Comparison of ENCODE assay signal across 9 cellular contexts in the genomic region with DNA sequence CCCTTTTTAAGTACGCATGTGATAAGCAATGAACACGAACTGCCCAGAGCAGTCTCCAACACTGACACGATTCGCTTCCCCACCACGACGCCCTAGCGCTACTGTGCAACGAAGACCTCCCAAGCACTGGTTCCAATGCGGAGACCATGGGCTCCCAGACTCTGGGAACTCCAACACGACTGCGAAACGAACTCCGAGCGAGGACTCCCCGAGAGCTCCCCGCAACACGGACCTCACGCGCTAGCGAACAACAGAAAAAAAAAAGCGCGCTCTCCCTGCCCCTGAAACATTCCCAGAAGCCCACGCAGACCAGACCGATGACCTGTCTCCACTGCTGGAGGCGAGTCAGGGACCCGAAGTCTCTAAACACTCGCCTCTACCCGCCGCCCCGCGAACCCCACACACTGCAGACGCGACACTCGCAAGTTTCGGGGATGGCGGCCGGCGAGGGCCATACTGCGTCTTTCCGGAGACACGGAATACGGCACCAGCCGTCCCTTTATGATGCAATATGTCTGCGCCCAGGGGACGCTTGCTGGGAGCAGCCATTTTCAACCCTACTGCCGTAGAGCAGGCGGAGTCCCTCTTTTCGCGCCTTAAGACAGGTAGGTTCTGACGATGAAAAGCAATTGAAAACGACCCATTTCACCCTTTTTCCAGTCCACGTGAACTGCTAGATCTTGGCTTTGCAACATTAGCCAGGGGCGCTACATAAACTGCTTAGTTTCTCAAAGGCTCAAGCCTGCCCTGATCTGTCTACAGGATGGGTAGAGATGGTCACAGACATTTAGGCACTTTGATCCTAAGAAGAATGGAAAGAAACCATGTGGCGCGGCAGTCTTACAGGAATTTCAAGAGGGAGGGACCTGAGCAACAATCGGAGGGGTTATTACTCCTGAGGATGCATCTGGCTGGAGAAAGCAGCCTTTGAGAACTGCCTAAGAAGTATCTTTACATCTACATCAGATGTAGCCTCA. TPM values are rescaled to one million over a fixed set of nuclear protein-coding genes. Genes with fewer than 3 reads are reported as not detected.
DNase-seq lines count a peak whose midpoint lies in the region; ATAC-seq and TF ChIP-seq lines count a peak whose summit lies in the region.
"Had no signal": no experiment of that assay in that cellular context is flagged by ENCODE, and none has a peak within 500 bp of the region (broad histone marks: within the 10 kb centered on the region; RNA-seq: fewer than 3 reads in every experiment).

A gene (minus strand): TSS at position 430 of the 977 bp plus-strand sequence. CDS start 7,569 bp downstream, outside the sequence.

- H3K4me3 Mint-ChIP-seq in activated T-helper 1 cell treated with anti-CD3 and anti-CD28 coated beads, Interleukin-12 subunit alpha, Interleukin-12 subunit beta, Interleukin-2, Interleukin-4 antibody, amounts not matched to agents 30 ng/mL and 10 ng/mL and 1 ng/mL, durations not matched to agents 14 hours and 24 hours and 36 hours, result peak within 1 kb of the TSS; percentile 42

- peaks cover 57% of the 10 kb centered on the region for H3K36me3 Mint-ChIP-seq in activated T-helper 1 cell treated with anti-CD3 and anti-CD28 coated beads, Interleukin-12 subunit alpha, Interleukin-12 subunit beta, Interleukin-2, Interleukin-4 antibody, amounts not matched to agents 30 ng/mL and 10 ng/mL and 1 ng/mL, durations not matched to agents 14 hours and 24 hours and 36 hours (ENCODE audit: low read depth)

- 15 to 24% methylated on average over 13 to 16 of the region's 56 CpGs for WGBS in esophagus squamous epithelium, 2 donors

- peaks cover 80% of the 10 kb centered on the region for H3K9me3 Mint-ChIP-seq in activated T-helper 1 cell treated with anti-CD3 and anti-CD28 coated beads, Interleukin-12 subunit alpha, Interleukin-12 subunit beta, Interleukin-2, Interleukin-4 antibody, amounts not matched to agents 30 ng/mL and 10 ng/mL and 1 ng/mL, durations not matched to agents 14 hours and 24 hours and 36 hours

- DNase-seq in CMK (ENCODE audit: low read depth) (peak; percentile 96), NCI-H82 (lab: John Stamatoyannopoulos, UW) (peak; percentile 93), esophagus squamous epithelium (lab: John Stamatoyannopoulos, UW) (peak; percentile 7), mucosa of descending colon (peak; percentile 90 to 96 (median 91))
- DNase-seq in activated T-helper 1 cell treated with anti-CD3 and anti-CD28 coated beads, Interleukin-12 subunit alpha, Interleukin-12 subunit beta, Interleukin-2, Interleukin-4 antibody, amounts not matched to agents 30 ng/mL and 10 ng/mL and 1 ng/mL, durations not matched to agents 14 hours and 24 hours and 36 hours (ENCODE audit: low spot score), result no peak
- peak; percentile 22 for DNase-seq in stimulated activated CD8-positive, alpha-beta memory T cell treated with anti-CD3 and anti-CD28 coated beads, Interleukin-15, amount 100 ng/mL, for 24 hours (ENCODE audit: low read depth)
- DNase-seq in NK-92 treated with Interleukin-12 subunit alpha and Interleukin-12 subunit beta, amount 100 ng/mL, for 24 hours (lab: John Stamatoyannopoulos, UW), result no peak

- H3K27ac ChIP-seq in esophagus squamous epithelium, result peak within 1 kb of the TSS; percentile 72 to 84 (median 77)

- H3K4me1 Mint-ChIP-seq in activated T-helper 1 cell treated with anti-CD3 and anti-CD28 coated beads, Interleukin-12 subunit alpha, Interleukin-12 subunit beta, Interleukin-2, Interleukin-4 antibody, amounts not matched to agents 30 ng/mL and 10 ng/mL and 1 ng/mL, durations not matched to agents 14 hours and 24 hours and 36 hours (ENCODE audit: low read depth), result no peaks in the 10 kb centered on the region

- H3K9me3 ChIP-seq in esophagus squamous epithelium (peaks cover 10 to 84% (median 45%) of the 10 kb centered on the region in 3 donors), mucosa of descending colon (peaks cover 96% of the 10 kb centered on the region)

- intact Hi-C loops in activated T-helper 1 cell treated with anti-CD3 and anti-CD28 coated beads, Interleukin-12 subunit alpha, Interleukin-12 subunit beta, Interleukin-2, Interleukin-4 antibody, amounts not matched to agents 30 ng/mL and 10 ng/mL and 1 ng/mL, durations not matched to agents 14 hours and 24 hours and 36 hours (cut with micrococcal nuclease), result no loop called here
- intact Hi-C loops in esophagus squamous epithelium (cut with DNase I), result no loop called here
- intact Hi-C loops in mucosa of descending colon (cut with DNase I, micrococcal nuclease), result no loop called here

- H3K27ac Mint-ChIP-seq in activated T-helper 1 cell treated with anti-CD3 and anti-CD28 coated beads, Interleukin-12 subunit alpha, Interleukin-12 subunit beta, Interleukin-2, Interleukin-4 antibody, amounts not matched to agents 30 ng/mL and 10 ng/mL and 1 ng/mL, durations not matched to agents 14 hours and 24 hours and 36 hours, result no peak within 1 kb of the TSS

- H3K27me3 ChIP-seq in esophagus squamous epithelium, result no peaks in the 10 kb centered on the region

- no peak for TF ChIP-seq CTCF in esophagus squamous epithelium (IDR thresholded peaks at IDR 0.05)
- no peak for TF ChIP-seq CTCF in mucosa of descending colon (IDR thresholded peaks at IDR 0.05)

- ATAC-seq in mucosa of descending colon (peak; percentile 100), GM19035 (IDR thresholded peaks at IDR 0.05; ENCODE audit: unreplicated experiment) (no peak)
- ATAC-seq: HCT116 had no signal

- H3K27me3 Mint-ChIP-seq in activated T-helper 1 cell treated with anti-CD3 and anti-CD28 coated beads, Interleukin-12 subunit alpha, Interleukin-12 subunit beta, Interleukin-2, Interleukin-4 antibody, amounts not matched to agents 30 ng/mL and 10 ng/mL and 1 ng/mL, durations not matched to agents 14 hours and 24 hours and 36 hours (ENCODE audit: insufficient read depth), result no peaks in the 10 kb centered on the region

- H3K4me1 ChIP-seq in esophagus squamous epithelium (peaks cover 0 to 14% (median 0%) of the 10 kb centered on the region in 3 donors), mucosa of descending colon (ENCODE audit: low read depth) (no peaks in the 10 kb centered on the region)

- peaks cover 16 to 44% (median 25%) of the 10 kb centered on the region in 3 donors for H3K36me3 ChIP-seq in esophagus squamous epithelium
- H3K36me3 ChIP-seq in mucosa of descending colon (ENCODE audit: low read depth), result peaks cover 8% of the 10 kb centered on the region

- peak within 1 kb of the TSS; percentile 58 to 77 (median 74) for H3K4me3 ChIP-seq in esophagus squamous epithelium
- H3K4me3 ChIP-seq in mucosa of descending colon, result peak within 1 kb of the TSS; percentile 54

- peak in 1 of 4 donors; percentile 19 for TF ChIP-seq POLR2A in esophagus squamous epithelium (IDR thresholded peaks at IDR 0.05)

RNA-seq across cellular contexts. Expression of the gene that starts here (rescaled TPM):
- total RNA-seq in activated T-helper 1 cell treated with anti-CD3 and anti-CD28 coated beads, Interleukin-12 subunit alpha, Interleukin-12 subunit beta, Interleukin-2, Interleukin-4 antibody, amounts not matched to agents 30 ng/mL and 10 ng/mL and 1 ng/mL, durations not matched to agents 14 hours and 24 hours and 36 hours, result 4.4 and 6.3 TPM in 2 replicates
- 10 to 100 TPM in 1 of 4 donors, 1 to 10 TPM in 3; 2.3 to 13.9 (median 3.3) TPM for total RNA-seq in esophagus squamous epithelium
- 10 to 100 TPM in 1 of 3 donors, 1 to 10 TPM in 2; 5.8 to 17.2 (median 9.7) TPM for total RNA-seq in mucosa of descending colon

Comparison
In these comparisons a context has a peak if more than half of its experiments do, and no peak if none do; other contexts are left out.
1. DNase-seq: peak in CMK (single experiment), NCI-H82 (single experiment), esophagus squamous epithelium (single experiment), mucosa of descending colon (3 of 3) and stimulated activated CD8-positive, alpha-beta memory T cell treated with anti-CD3 and anti-CD28 coated beads, Interleukin-15, amount 100 ng/mL, for 24 hours (single experiment); none in activated T-helper 1 cell treated with anti-CD3 and anti-CD28 coated beads, Interleukin-12 subunit alpha, Interleukin-12 subunit beta, Interleukin-2, Interleukin-4 antibody, amounts not matched to agents 30 ng/mL and 10 ng/mL and 1 ng/mL, durations not matched to agents 14 hours and 24 hours and 36 hours (single experiment) and NK-92 treated with Interleukin-12 subunit alpha and Interleukin-12 subunit beta, amount 100 ng/mL, for 24 hours (single experiment).